In genomic region chrX:119003462-119003861, GRCh38 we compare ENCODE assay signal across 1 cellular context.
TF ChIP-seq lines count a peak whose summit lies in the region.

No MANE protein-coding gene starts in this region.

TF ChIP-seq in HEK293, 187 proteins besides CTCF, POLR2A, EP300 and RAD21 (continued from another document):
- no peak for TF ChIP-seq HIC1 (tag by site-specific recombination; IDR thresholded peaks at IDR 0.05)
- TF ChIP-seq ZNF514 (tag by site-specific recombination; IDR thresholded peaks at IDR 0.05): no peak
- no peak for TF ChIP-seq ZFP3 (tag by site-specific recombination; IDR thresholded peaks at IDR 0.05; ENCODE audit: low read depth)
- no peak for TF ChIP-seq ZNF596 (tag by site-specific recombination; IDR thresholded peaks at IDR 0.05)
- TF ChIP-seq PRDM6 (tag by site-specific recombination; IDR thresholded peaks at IDR 0.05): peak; percentile 72; the same call in 1 of the 2 replicates
- TF ChIP-seq ZNF426 (tag by site-specific recombination; IDR thresholded peaks at IDR 0.05): no peak
- no peak for TF ChIP-seq ZBTB11 (tag by site-specific recombination; conservative IDR thresholded peaks at IDR 0.05; ENCODE audit: low read depth)
- no peak for TF ChIP-seq WT1 (tag by site-specific recombination; IDR thresholded peaks at IDR 0.05)
- TF ChIP-seq ZNF513 (tag by site-specific recombination; IDR thresholded peaks at IDR 0.05): no peak
- TF ChIP-seq ZNF501 (tag by site-specific recombination; IDR thresholded peaks at IDR 0.05): no peak
- no peak for TF ChIP-seq ZNF221 (tag by site-specific recombination; IDR thresholded peaks at IDR 0.05; ENCODE audit: borderline replicate concordance)
